ENCODE assay signal across 1 cellular context in the genomic region with DNA sequence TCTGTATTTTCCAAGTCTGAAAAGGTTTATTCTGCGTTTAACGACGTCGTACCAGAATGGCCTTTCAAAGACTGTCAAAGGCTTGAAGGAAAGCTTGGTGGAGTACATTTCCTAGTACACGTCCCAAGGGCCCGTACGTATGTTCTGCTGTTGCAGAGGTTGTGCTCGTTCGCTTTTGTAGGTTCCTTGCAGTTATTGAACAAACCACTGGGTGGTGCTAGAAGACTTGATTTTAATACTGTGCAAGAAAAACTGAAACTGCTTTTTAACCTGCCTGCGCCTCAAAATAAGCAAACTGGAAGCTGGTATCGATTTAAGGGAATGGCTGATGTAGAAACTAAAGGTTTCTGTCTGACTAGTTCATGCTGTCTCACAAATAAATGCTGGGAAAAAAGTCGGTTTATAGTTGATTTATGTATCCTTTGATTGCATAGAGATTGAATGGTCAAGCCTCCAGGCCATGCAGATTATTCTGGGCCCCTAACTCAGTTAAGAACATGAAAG.
TF ChIP-seq lines count a peak whose summit lies in the region.

No MANE protein-coding gene starts in this region.

TF ChIP-seq in neural cell, 6 proteins besides CTCF, POLR2A, EP300 and RAD21:
- TF ChIP-seq, protein P1, sequence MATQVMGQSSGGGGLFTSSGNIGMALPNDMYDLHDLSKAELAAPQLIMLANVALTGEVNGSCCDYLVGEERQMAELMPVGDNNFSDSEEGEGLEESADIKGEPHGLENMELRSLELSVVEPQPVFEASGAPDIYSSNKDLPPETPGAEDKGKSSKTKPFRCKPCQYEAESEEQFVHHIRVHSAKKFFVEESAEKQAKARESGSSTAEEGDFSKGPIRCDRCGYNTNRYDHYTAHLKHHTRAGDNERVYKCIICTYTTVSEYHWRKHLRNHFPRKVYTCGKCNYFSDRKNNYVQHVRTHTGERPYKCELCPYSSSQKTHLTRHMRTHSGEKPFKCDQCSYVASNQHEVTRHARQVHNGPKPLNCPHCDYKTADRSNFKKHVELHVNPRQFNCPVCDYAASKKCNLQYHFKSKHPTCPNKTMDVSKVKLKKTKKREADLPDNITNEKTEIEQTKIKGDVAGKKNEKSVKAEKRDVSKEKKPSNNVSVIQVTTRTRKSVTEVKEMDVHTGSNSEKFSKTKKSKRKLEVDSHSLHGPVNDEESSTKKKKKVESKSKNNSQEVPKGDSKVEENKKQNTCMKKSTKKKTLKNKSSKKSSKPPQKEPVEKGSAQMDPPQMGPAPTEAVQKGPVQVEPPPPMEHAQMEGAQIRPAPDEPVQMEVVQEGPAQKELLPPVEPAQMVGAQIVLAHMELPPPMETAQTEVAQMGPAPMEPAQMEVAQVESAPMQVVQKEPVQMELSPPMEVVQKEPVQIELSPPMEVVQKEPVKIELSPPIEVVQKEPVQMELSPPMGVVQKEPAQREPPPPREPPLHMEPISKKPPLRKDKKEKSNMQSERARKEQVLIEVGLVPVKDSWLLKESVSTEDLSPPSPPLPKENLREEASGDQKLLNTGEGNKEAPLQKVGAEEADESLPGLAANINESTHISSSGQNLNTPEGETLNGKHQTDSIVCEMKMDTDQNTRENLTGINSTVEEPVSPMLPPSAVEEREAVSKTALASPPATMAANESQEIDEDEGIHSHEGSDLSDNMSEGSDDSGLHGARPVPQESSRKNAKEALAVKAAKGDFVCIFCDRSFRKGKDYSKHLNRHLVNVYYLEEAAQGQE (IDR thresholded peaks at IDR 0.05; ENCODE audit: borderline replicate concordance) = no peak
- TF ChIP-seq SMC3 (conservative IDR thresholded peaks at IDR 0.05; ENCODE audit: poor library complexity) = peak; percentile 92
TF ChIP-seq in neural cell: peak in this region for 1.
